Comparison of ENCODE assay signal across 1 cellular context in the genomic region with DNA sequence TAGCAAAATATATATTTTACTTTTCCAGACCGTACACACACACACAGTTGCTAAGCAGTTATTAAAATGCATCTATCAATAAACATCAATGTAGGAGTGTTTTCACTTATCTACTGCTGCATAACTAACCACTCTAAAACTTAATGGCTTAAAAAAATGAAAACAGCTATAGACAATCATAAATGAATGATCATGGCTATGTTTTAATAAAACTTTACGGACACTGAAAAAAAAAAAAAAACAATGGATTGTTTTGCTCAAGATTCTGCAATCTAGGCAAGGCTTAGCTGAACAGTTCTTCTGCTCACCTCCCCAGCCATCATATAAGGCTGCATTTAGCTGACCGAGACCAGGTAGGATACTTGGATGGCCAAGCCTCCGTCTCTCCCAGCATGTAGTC.
TF ChIP-seq lines count a peak whose summit lies in the region.

No MANE protein-coding gene starts in this region.

TF ChIP-seq in HepG2, 621 proteins besides CTCF, POLR2A, EP300 and RAD21 (continued from another document):
- TF ChIP-seq TFE3 (CRISPR knock-in tag; IDR thresholded peaks at IDR 0.05) (no peak), ZNF512 (CRISPR knock-in tag; IDR thresholded peaks at IDR 0.05) (no peak), ZBTB40 (IDR thresholded peaks at IDR 0.05) (0 out of 2 replicates have a peak, but pooled peaks have one; percentile 26), ZBTB40 (CRISPR knock-in tag; IDR thresholded peaks at IDR 0.05) (no peak), ZNF232 (CRISPR knock-in tag; IDR thresholded peaks at IDR 0.05; ENCODE audit: borderline replicate concordance) (no peak), FOXA3 (CRISPR knock-in tag; IDR thresholded peaks at IDR 0.05) (no peak)
